ENCODE assay signal across 34 cellular contexts in genomic region chr6:101541873-101542272, GRCh38.
"Had no signal": no experiment of that assay in that cellular context is flagged by ENCODE, and none has a peak within 500 bp of the region (broad histone marks: within the 10 kb centered on the region; RNA-seq: fewer than 3 reads in every experiment).

No MANE protein-coding gene starts in this region.

- H3K9me3 ChIP-seq: MG63 had no signal

- H3K4me3 ChIP-seq: MG63 had no signal

- DNase-seq: Karpas-422, Kasumi-1, MG63, MM.1S, MV-4-11, NCI-H1048, NCI-H1092, NCI-H1092 treated with DMSO at 0.1 percent for 48 hours, NCI-H1105, NCI-H1105 treated with DMSO at 0.1 percent for 48 hours, NCI-H1417, NCI-H1417 treated with DMSO at 0.1 percent for 48 hours, NCI-H1436, NCI-H1436 treated with DMSO at 0.1 percent for 48 hours, NCI-H146, NCI-H1694, NCI-H1694 treated with DMSO at 0.1 percent for 48 hours, NCI-H187, NCI-H187 treated with DMSO at 0.1 percent for 48 hours, NCI-H1930, NCI-H2029, NCI-H2029 treated with DMSO at 0.1 percent for 48 hours, NCI-H2081, NCI-H2081 treated with DMSO at 0.1 percent for 48 hours, NCI-H2107, NCI-H2171, NCI-H2171 treated with DMSO at 0.1 percent for 48 hours, NCI-H2227 treated with DMSO at 0.1 percent for 48 hours, NCI-H226, NCI-H345, NCI-H510A, NCI-H510A treated with DMSO at 0.1 percent for 48 hours, NCI-H524, NCI-H524 treated with DMSO at 0.1 percent for 48 hours had no signal

- H3K36me3 ChIP-seq: MG63 had no signal

- H3K27me3 ChIP-seq: MG63 had no signal
